In genomic region chrX:111869639-111870034, GRCh38 we compare ENCODE assay signal across 9 cellular contexts. TPM values are rescaled to one million over a fixed set of nuclear protein-coding genes. Genes with fewer than 3 reads are reported as not detected.
DNase-seq lines count a peak whose midpoint lies in the region; TF ChIP-seq lines count a peak whose summit lies in the region.
"Had no signal": no experiment of that assay in that cellular context is flagged by ENCODE, and none has a peak within 500 bp of the region (broad histone marks: within the 10 kb centered on the region; RNA-seq: fewer than 3 reads in every experiment).

No MANE protein-coding gene starts in this region.

- peak overlapping the region; percentile 67 to 88 (median 69) for H3K27ac Mint-ChIP-seq in nephron

- peak overlapping the region in 1 of 4 donors; percentile 17 for H3K27ac ChIP-seq in esophagus squamous epithelium
- H3K27ac ChIP-seq: neutrophil had no signal

- H3K4me3 Mint-ChIP-seq in nephron: no peak overlapping the region

- WGBS in esophagus squamous epithelium, 2 donors: 0 to 20% methylated on average over 1 of the region's 1 CpG

- POLR2A ChIA-PET in GM10248 (lab: Yijun Ruan, JAX): no interaction called here

- TF ChIP-seq CTCF in GM10248 (IDR thresholded peaks at IDR 0.05; ENCODE audit: control extremely low read depth, extremely low read depth, low read depth, missing control alignments) (peak; percentile 56), esophagus squamous epithelium (IDR thresholded peaks at IDR 0.05) (peak in 5 of 6 experiments; percentile 37 to 66 (median 59)), nephron (IDR thresholded peaks at IDR 0.05; ENCODE audit: unreplicated experiment in 3 of 3) (peak; percentile 87 to 91 (median 90))

- H3K36me3 ChIP-seq in HAP-1 (replicated peaks) (no peaks in the 10 kb centered on the region), esophagus squamous epithelium (no peaks in the 10 kb centered on the region)
- H3K36me3 ChIP-seq: neutrophil had no signal

- in situ Hi-C loops in HAP-1 (cut with MboI; ENCODE audit: low sequenced_read_pairs): loop anchor here (25.0 kb wide), 2 partner anchors 168 to 493 kb away; no protein-coding TSS in a partner anchor

- intact Hi-C loops in esophagus squamous epithelium (cut with DNase I): no loop called here

- no peaks in the 10 kb centered on the region for H3K9me3 Mint-ChIP-seq in nephron

- H3K27me3 ChIP-seq in HAP-1 (ENCODE audit: low read depth) (no peaks in the 10 kb centered on the region), esophagus squamous epithelium (no peaks in the 10 kb centered on the region)

- CTCF ChIA-PET in GM10248 (lab: Yijun Ruan, JAX): interaction anchor here (0.8 to 2.9 kb wide), 13 partner anchors 10 to 772 kb away, joined by 3 to 9 read pairs (median 4); no protein-coding TSS in a partner anchor

- H3K36me3 Mint-ChIP-seq in nephron (ENCODE audit: low read depth): no peaks in the 10 kb centered on the region

- peaks cover 5% of the 10 kb centered on the region for H3K27me3 Mint-ChIP-seq in nephron (ENCODE audit: low read depth)

- DNase-seq in AG08396 (ENCODE audit: low spot score): peak; percentile 32
- peak; percentile 8 for DNase-seq in GM10248 (ENCODE audit: extremely low spot score)
- peak; percentile 66 to 80 for DNase-seq in HAP-1 (ENCODE audit: low spot score in 2 of 2)
- peak; percentile 60 to 61 for DNase-seq in Kasumi-1 (lab: John Stamatoyannopoulos, UW)
- DNase-seq in SKM-1 (lab: John Stamatoyannopoulos, UW; ENCODE audit: unreplicated experiment): peak; percentile 2
- no peak for DNase-seq in esophagus squamous epithelium (lab: John Stamatoyannopoulos, UW)
- DNase-seq in activated gamma-delta T cell treated with Interleukin-2 at 50 U/mL for 16 hours: no peak

- TF ChIP-seq POLR2A in esophagus squamous epithelium (IDR thresholded peaks at IDR 0.05): no peak

- H3K4me3 ChIP-seq in HAP-1: no peak overlapping the region
- no peak overlapping the region for H3K4me3 ChIP-seq in esophagus squamous epithelium

- peaks cover 8% of the 10 kb centered on the region for H3K4me1 ChIP-seq in HAP-1
- peaks cover 0 to 18% (median 0%) of the 10 kb centered on the region in 3 donors for H3K4me1 ChIP-seq in esophagus squamous epithelium

- peaks cover 42% of the 10 kb centered on the region for H3K4me1 Mint-ChIP-seq in nephron

- H3K9me3 ChIP-seq in HAP-1 (0 out of 2 replicates have a peak, but pooled peaks cover 2% of the 10 kb centered on the region), esophagus squamous epithelium (no peaks in the 10 kb centered on the region)
- H3K9me3 ChIP-seq: neutrophil had no signal

RNA-seq across cellular contexts. Expression of gene TRPC5OS, which starts 6.3 kb away (rescaled TPM):
- not detected for total RNA-seq in esophagus squamous epithelium

Comparison
In these comparisons a context has a peak if more than half of its experiments do, and no peak if none do; other contexts are left out.
1. DNase-seq: peak in AG08396 (single experiment), GM10248 (single experiment), HAP-1 (2 of 2), Kasumi-1 (2 of 2) and SKM-1 (single experiment); none in esophagus squamous epithelium (single experiment) and activated gamma-delta T cell treated with Interleukin-2 at 50 U/mL for 16 hours (single experiment).
2. Peak in every context shown above with its lines, with median percentiles within 50 percentile points of each other: CTCF ChIP-seq.